7 cellular contexts compared by ENCODE assay signal in genomic region chr7:100465702-100466311, GRCh38. TPM values are rescaled to one million over a fixed set of nuclear protein-coding genes. Genes with fewer than 3 reads are reported as not detected.
A peak's percentile ranks its signal among the peaks of the same experiment; 100 is the strongest.
DNase-seq lines count a peak whose midpoint lies in the region; ATAC-seq and TF ChIP-seq lines count a peak whose summit lies in the region.

No MANE protein-coding gene starts in this region.

- no peak for TF ChIP-seq POLR2A in body of pancreas (IDR thresholded peaks at IDR 0.05)

- H3K27me3 ChIP-seq in body of pancreas = no peaks in the 10 kb centered on the region

- intact Hi-C loops in body of pancreas (cut with DNase I) = no loop called here

- no peaks in the 10 kb centered on the region for H3K36me3 ChIP-seq in body of pancreas (replicated peaks in 1 of 2; ENCODE audit: insufficient read depth in 1 of 2, low read depth in 2 of 2)

- TF ChIP-seq CTCF in GM12872 (IDR thresholded peaks at IDR 0.05; ENCODE audit: insufficient read depth, low read depth, low read length) (0 out of 3 replicates have a peak, but pooled peaks have one; percentile 17), body of pancreas (IDR thresholded peaks at IDR 0.05) (peak; percentile 66 to 86 (median 80))

- ATAC-seq in body of pancreas (peak; percentile 93), HG02759 (IDR thresholded peaks at IDR 0.05; ENCODE audit: unreplicated experiment) (no peak)

- peak overlapping the region; percentile 28 to 79 (median 64) for H3K27ac ChIP-seq in body of pancreas

- H3K9me3 ChIP-seq in body of pancreas = no peaks in the 10 kb centered on the region

- WGBS in body of pancreas, 2 donors = 4 to 6% methylated on average over 3 to 12 of the region's 17 CpGs

- peaks cover 41% of the 10 kb centered on the region for H3K4me1 ChIP-seq in body of pancreas

- DNase-seq in NCI-H2107 treated with DMSO at 0.1 percent for 48 hours (lab: John Stamatoyannopoulos, UW; ENCODE audit: unreplicated experiment) = peak; percentile 59
- DNase-seq in body of pancreas = peak; percentile 84 to 93 (median 92)
- DNase-seq in hypothalamus (lab: John Stamatoyannopoulos, UW) = peak; percentile 26 to 98 (median 92)
- DNase-seq in smooth muscle cell of the brain vasculature (ENCODE audit: low read depth, low spot score) = peak; percentile 54
- DNase-seq in activated CD8-positive, alpha-beta memory T cell treated with anti-CD3 and anti-CD28 coated beads for 24 hours = no peak

- H3K4me3 ChIP-seq in body of pancreas = no peak overlapping the region

RNA-seq across cellular contexts. Expression of gene SPACDR, which starts 1.7 kb away (rescaled TPM):
- total RNA-seq in body of pancreas = 1 to 10 TPM in 1 of 2 donors, not detected in 1; 1.0 TPM

RNA-seq across cellular contexts. Expression of gene TSC22D4, which starts 13.2 kb away (rescaled TPM):
- total RNA-seq in body of pancreas = 10 to 100 TPM; 16.6 to 34.9 TPM

RNA-seq across cellular contexts. Expression of gene NYAP1, which starts 17.9 kb away (rescaled TPM):
- total RNA-seq in body of pancreas = 1 to 10 TPM; 1.0 to 1.3 TPM

RNA-seq across cellular contexts. Expression of gene PPP1R35, which starts 29.5 kb away (rescaled TPM):
- 10 to 100 TPM; 39.4 to 69.2 TPM for total RNA-seq in body of pancreas

RNA-seq across cellular contexts. Expression of gene MEPCE, which starts 36.2 kb away (rescaled TPM):
- total RNA-seq in body of pancreas = 10 to 100 TPM; 14.0 to 34.9 TPM
